23 cellular contexts compared by ENCODE assay signal in the genomic region with DNA sequence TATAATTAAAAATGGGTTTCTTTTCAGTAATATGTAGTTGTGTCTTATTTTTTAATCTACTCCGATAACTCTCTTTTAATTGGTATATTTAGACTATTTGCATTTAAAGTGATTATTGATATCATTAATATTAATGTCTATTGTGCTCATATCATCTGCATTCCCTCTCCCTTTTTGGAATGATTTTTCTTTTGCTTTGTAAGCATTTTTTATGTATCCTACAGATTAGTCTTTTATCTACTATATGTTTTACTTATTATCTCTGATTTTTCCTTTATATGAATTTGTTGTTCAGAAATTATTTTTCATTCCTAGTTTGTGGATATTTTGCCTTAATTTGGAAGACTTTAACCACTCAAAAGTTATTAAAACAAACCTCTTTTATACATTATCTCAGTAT.
"Had no signal": no experiment of that assay in that cellular context is flagged by ENCODE, and none has a peak within 500 bp of the region (broad histone marks: within the 10 kb centered on the region; RNA-seq: fewer than 3 reads in every experiment).

No MANE protein-coding gene starts in this region.

- H3K27me3 ChIP-seq: left lung, suprapubic skin, tibial artery, upper lobe of right lung had no signal

- ATAC-seq: left colon; left lung; mucosa of descending colon; naive thymus-derived CD4-positive, alpha-beta T cell; natural killer cell treated with Interleukin-12 subunit alpha and Interleukin-12 subunit beta and Interleukin-15 and Interleukin-18, amount 100 ng/mL, for 72 hours; psoas muscle; sciatic nerve; stimulated activated effector memory CD8-positive, alpha-beta T cell treated with anti-CD3 and anti-CD28 coated beads, Interleukin-12 subunit alpha, Interleukin-12 subunit beta, amount 100 ng/mL, for 72 hours; upper lobe of right lung had no signal

- H3K9ac ChIP-seq: parathyroid adenoma had no signal

- H3K9me3 ChIP-seq: left lung, mucosa of descending colon, psoas muscle, suprapubic skin, thoracic aorta, tibial artery, upper lobe of right lung had no signal

- FAIRE-seq: keratinocyte, urothelium cell line had no signal

- H3K4me1 ChIP-seq: left lung, parathyroid adenoma, suprapubic skin had no signal

- H3K4me3 ChIP-seq: left lung, lung, mucosa of descending colon, psoas muscle, skin epidermis, suprapubic skin, thoracic aorta, tibial artery, upper lobe of right lung had no signal

- H3K27ac ChIP-seq: left lung, parathyroid adenoma, psoas muscle, skin epidermis, suprapubic skin, thoracic aorta, tibial artery, upper lobe of right lung had no signal

- H2AFZ ChIP-seq: parathyroid adenoma had no signal

- H3K36me3 ChIP-seq: left lung, suprapubic skin, thoracic aorta, tibial artery, upper lobe of right lung had no signal

- DNase-seq: hippocampal formation; left colon; left lung; midbrain; mucosa of descending colon; naive thymus-derived CD4-positive, alpha-beta T cell; nucleus accumbens; psoas muscle; stimulated activated CD4-positive, alpha-beta T cell treated with anti-CD3 and anti-CD28 coated beads, Interleukin-4, amount 100 ng/mL, for 24 hours; stimulated activated naive CD4-positive, alpha-beta T cell; tibial artery; trophoblast cell; upper lobe of right lung had no signal
